Comparison of ENCODE assay signal across 1 cellular context in the genomic region with DNA sequence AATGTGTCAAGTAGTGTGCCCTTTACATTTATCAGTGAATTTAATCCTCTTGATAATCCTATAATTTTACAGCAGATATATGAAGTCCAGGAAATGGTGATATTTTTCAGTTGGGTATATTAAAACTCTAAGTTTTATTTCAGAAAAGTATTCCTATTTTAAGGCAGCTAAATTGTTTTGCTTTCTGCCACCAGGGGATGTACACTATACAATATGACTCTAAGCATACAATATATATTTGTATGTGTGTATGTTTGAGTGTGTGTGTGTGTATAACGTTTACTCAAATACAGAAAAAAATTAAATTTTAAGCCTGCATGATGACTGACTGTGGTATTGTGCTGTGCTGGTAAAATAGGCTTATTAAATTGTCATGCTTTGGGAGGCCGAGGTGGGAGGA.
TF ChIP-seq lines count a peak whose summit lies in the region.

No MANE protein-coding gene starts in this region.

TF ChIP-seq in WTC11, 78 proteins besides CTCF, POLR2A, EP300 and RAD21 (continued from another document):
- no peak for TF ChIP-seq PRDM15 (CRISPR knock-in tag; IDR thresholded peaks at IDR 0.05)
- no peak for TF ChIP-seq ZNF281 (CRISPR knock-in tag; IDR thresholded peaks at IDR 0.05)
- no peak for TF ChIP-seq TP53 (CRISPR knock-in tag; IDR thresholded peaks at IDR 0.05)
